12 cellular contexts compared by ENCODE assay signal in the genomic region with DNA sequence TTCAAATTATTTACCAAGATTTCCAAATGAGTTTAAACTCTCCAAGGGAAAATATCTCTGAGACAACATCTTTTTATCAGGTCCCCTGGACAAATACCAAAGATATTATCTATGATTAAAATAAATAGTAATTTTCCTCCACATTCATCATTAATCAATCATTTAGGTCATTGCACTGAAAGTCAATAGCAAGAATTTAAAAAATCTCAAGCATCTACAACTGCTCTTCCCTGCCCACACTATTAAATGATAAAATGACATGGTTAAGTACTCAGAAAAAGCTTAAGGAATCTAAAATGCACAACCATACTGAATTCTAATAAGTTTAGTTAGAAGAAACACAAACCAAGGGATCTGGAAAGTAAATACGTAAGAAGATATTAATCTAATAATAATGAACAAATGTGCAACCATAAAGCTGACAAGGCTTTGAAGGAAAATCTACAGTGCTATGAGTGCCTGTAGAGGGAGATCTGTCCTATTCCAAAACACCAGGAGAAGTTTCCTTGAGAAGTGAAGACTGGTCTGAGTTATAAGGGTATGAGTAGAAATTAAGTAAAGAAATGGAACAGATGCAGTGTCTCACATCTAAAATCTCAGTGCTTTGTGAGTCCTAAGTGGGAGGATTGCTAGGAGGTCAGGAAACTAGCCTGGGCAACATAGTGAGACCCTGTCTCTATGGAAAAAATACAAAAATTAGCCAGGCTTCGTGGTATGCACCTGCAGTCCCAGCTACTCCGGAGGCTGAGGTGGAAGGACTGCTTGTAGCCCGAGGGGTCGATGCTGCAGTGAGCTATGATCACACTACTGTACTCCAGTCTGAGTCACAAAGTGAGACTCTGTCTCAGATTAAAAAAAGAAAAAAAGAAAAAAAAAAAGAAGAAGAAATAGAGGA. TPM values are rescaled to one million over a fixed set of nuclear protein-coding genes. Genes with fewer than 3 reads are reported as not detected.
DNase-seq lines count a peak whose midpoint lies in the region; ATAC-seq, FAIRE-seq and TF ChIP-seq lines count a peak whose summit lies in the region.
"Had no signal": no experiment of that assay in that cellular context is flagged by ENCODE, and none has a peak within 500 bp of the region (broad histone marks: within the 10 kb centered on the region; RNA-seq: fewer than 3 reads in every experiment).

No MANE protein-coding gene starts in this region.

- H3K4me2 ChIP-seq in HepG2 (ENCODE audit: low read depth, low read length) = no peak overlapping the region

- no peak overlapping the region for H3K27ac ChIP-seq in breast epithelium
- H3K27ac ChIP-seq in HepG2 (ENCODE audit: extremely low read length, insufficient read depth, low read length) = no peak overlapping the region
- no peak overlapping the region for H3K27ac ChIP-seq in tibial artery

- H3K4me3 ChIP-seq in breast epithelium (no peak overlapping the region), choroid plexus epithelial cell (ENCODE audit: low read depth, low read length) (no peak overlapping the region), HepG2 (replicated peaks in 1 of 3; ENCODE audit: insufficient read depth in 1 of 3, low read depth in 2 of 3, low read length in 3 of 3) (no peak overlapping the region), tibial artery (no peak overlapping the region)

- ATAC-seq in HepG2 (no peak), HG03342 (IDR thresholded peaks at IDR 0.05; ENCODE audit: unreplicated experiment) (no peak)

- no peak overlapping the region for H2AFZ ChIP-seq in HepG2 (ENCODE audit: low read length)

- TF ChIP-seq CTCF in MCF 10A (IDR thresholded peaks at IDR 0.05; ENCODE audit: unreplicated experiment) = no peak
- TF ChIP-seq CTCF in breast epithelium (IDR thresholded peaks at IDR 0.05) = peak in 1 of 3 donors; percentile 20
- peak; percentile 42 for TF ChIP-seq CTCF in choroid plexus epithelial cell (conservative IDR thresholded peaks at IDR 0.05; ENCODE audit: low read depth, low read length)
- TF ChIP-seq CTCF in HepG2 (CRISPR knock-in tag; IDR thresholded peaks at IDR 0.05) = peak; percentile 18; the same call in 1 of the 2 replicates
- TF ChIP-seq CTCF in tibial artery (IDR thresholded peaks at IDR 0.05) = peak; percentile 16 to 25

- no peaks in the 10 kb centered on the region for H3K27me3 ChIP-seq in breast epithelium
- H3K27me3 ChIP-seq in HepG2 (ENCODE audit: control insufficient read depth in 1 of 2, insufficient read depth in 2 of 2, low read length in 2 of 2) = no peaks in the 10 kb centered on the region; a peak in 1 of 5 replicates
- no peaks in the 10 kb centered on the region for H3K27me3 ChIP-seq in tibial artery

- POLR2A ChIA-PET in MCF 10A (lab: Yijun Ruan, JAX) = interaction anchor here (0.6 to 1.4 kb wide), 4 partner anchors 9 to 454 kb away, joined by 3 to 4 read pairs (median 4); no protein-coding TSS in a partner anchor
- POLR2A ChIA-PET in HepG2 (lab: Yijun Ruan, JAX) = no interaction called here

- 94% methylated on average over 5 of the region's 5 CpGs for WGBS in HepG2 (ENCODE audit: low lambda C conversion rate)

- H3K27ac Mint-ChIP-seq in MCF 10A (ENCODE audit: low read depth, unreplicated experiment) = peak overlapping the region; percentile 39

- no peaks in the 10 kb centered on the region for H3K79me2 ChIP-seq in HepG2 (ENCODE audit: insufficient read depth, low read length)

- peaks cover 7% of the 10 kb centered on the region for H3K36me3 ChIP-seq in breast epithelium
- H3K36me3 ChIP-seq in HepG2 (replicated peaks in 1 of 2; ENCODE audit: control insufficient read depth in 1 of 2, insufficient read depth in 2 of 2, low read length in 2 of 2) = peaks cover 1 to 28% of the 10 kb centered on the region in 2 experiments; a peak in 4 of 5 replicates
- peaks cover 19 to 48% (median 27%) of the 10 kb centered on the region in 3 donors for H3K36me3 ChIP-seq in tibial artery

- H3K9ac ChIP-seq in HepG2 (ENCODE audit: insufficient read depth, low read depth, low read length) = no peak overlapping the region

- FAIRE-seq in HepG2 (lab: Jason Lieb, UNC) = no peak

- H3K9me3 ChIP-seq in breast epithelium (no peaks in the 10 kb centered on the region), HepG2 (ENCODE audit: low read length) (no peaks in the 10 kb centered on the region), tibial artery (no peaks in the 10 kb centered on the region)

- H4K20me1 ChIP-seq in HepG2 (ENCODE audit: insufficient read depth, low read length) = no peaks in the 10 kb centered on the region; the same call in 1 of the 2 replicates

- no peak for TF ChIP-seq EP300 in HepG2 (IDR thresholded peaks at IDR 0.05; ENCODE audit: low read depth in 2 of 2, low read length in 2 of 2)
- no peak for TF ChIP-seq EP300 in HepG2 (CRISPR knock-in tag; IDR thresholded peaks at IDR 0.05; ENCODE audit: borderline replicate concordance)

- H3K4me1 ChIP-seq in breast epithelium (no peaks in the 10 kb centered on the region), HepG2 (ENCODE audit: insufficient read depth, low read length) (no peaks in the 10 kb centered on the region), tibial artery (no peaks in the 10 kb centered on the region)

- BruUV-seq in MCF 10A (replicated peaks; lab: Mats Ljungman, UMichigan) (no TSS peak), HepG2 (replicated peaks; lab: Mats Ljungman, UMichigan) (no TSS peak)

- peaks cover 75% of the 10 kb centered on the region for H3K36me3 Mint-ChIP-seq in MCF 10A (ENCODE audit: insufficient read depth, unreplicated experiment)

- H3K4me3 Mint-ChIP-seq in MCF 10A (ENCODE audit: unreplicated experiment) = no peak overlapping the region

- DNase-seq in MCF 10A (ENCODE audit: unreplicated experiment) = no peak
- no peak for DNase-seq in breast epithelium (ENCODE audit: low spot score in 2 of 2)
- DNase-seq in choroid plexus epithelial cell (ENCODE audit: low read depth) = peak; percentile 53
- no peak for DNase-seq in HepG2 (ENCODE audit: low spot score)
- DNase-seq in tibial artery = no peak
- no peak for DNase-seq in stimulated activated naive CD4-positive, alpha-beta T cell (lab: John Stamatoyannopoulos, UW)
- DNase-seq in T-helper 1 cell = no peak
- DNase-seq: 8988T, activated T-cell treated with anti-CD3 and anti-CD28 coated beads for 4 hours, NCI-H2029, OCI-M1 had no signal

- peaks cover 11% of the 10 kb centered on the region for H3K4me1 Mint-ChIP-seq in MCF 10A (ENCODE audit: insufficient read depth, unreplicated experiment)

- intact Hi-C loops in MCF 10A (cut with micrococcal nuclease) = no loop called here
- intact Hi-C loops in breast epithelium (cut with DNase I; ENCODE audit: low total_unique reads) = no loop called here
- intact Hi-C loops in HepG2 (cut with micrococcal nuclease; ENCODE audit: unreplicated experiment) = no loop called here
- intact Hi-C loops in tibial artery (cut with DNase I; ENCODE audit: low total_unique reads) = no loop called here

- no peak for TF ChIP-seq RAD21 in HepG2 (CRISPR knock-in tag; IDR thresholded peaks at IDR 0.05)

- no peaks in the 10 kb centered on the region for H3K27me3 Mint-ChIP-seq in MCF 10A (ENCODE audit: insufficient read depth, unreplicated experiment)

- TF ChIP-seq POLR2A in breast epithelium (IDR thresholded peaks at IDR 0.05) (no peak), HepG2 (IDR thresholded peaks at IDR 0.05; ENCODE audit: insufficient read depth in 1 of 2, low read depth in 2 of 2, low read length in 2 of 2) (no peak)

- H3K9me3 Mint-ChIP-seq in MCF 10A (ENCODE audit: unreplicated experiment) = no peaks in the 10 kb centered on the region

- in situ Hi-C loops in HepG2 (cut with HindIII; ENCODE audit: extremely low pct_ligation_motif_present, low pct_unique_long_range_greater_than_20kb) = no loop called here

- CTCF ChIA-PET in MCF 10A (lab: Yijun Ruan, JAX) = interaction anchor here (0.8 to 1.4 kb wide), 3 partner anchors 19 to 95 kb away, joined by 3 to 4 read pairs (median 4); partner anchors contain the start of genes ITPR2 and TM7SF3
- CTCF ChIA-PET in HepG2 (lab: Yijun Ruan, JAX; ENCODE audit: low intra/inter-chr PET ratio, low total read pairs) = no interaction called here

RNA-seq across cellular contexts. Expression of gene INTS13, which starts 19.2 kb away (rescaled TPM):
- total RNA-seq in MCF 10A (2022) (64.8 and 67.8 TPM in 2 replicates), breast epithelium (10 to 100 TPM; 20.6 to 23.1 (median 21.9) TPM), HepG2 (2016; rRNA removed; fragmentation: Illumina TruSeq; extraction: Trizol) (43.7 and 62.3 TPM in 2 replicates)
- total RNA-seq in HepG2 (2016; cell fraction: cytosol; rRNA removed; fragmentation: Illumina TruSeq; extraction: Trizol; ENCODE audit: low read depth) = 15.8 and 15.9 TPM in 2 replicates
- total RNA-seq in HepG2 (2016; cell fraction: insoluble cytoplasmic fraction; rRNA removed; fragmentation: Illumina TruSeq; extraction: Trizol) = 47.2 and 64.6 TPM in 2 replicates
- total RNA-seq in HepG2 (2016; cell fraction: membrane; rRNA removed; fragmentation: Illumina TruSeq; extraction: Trizol) = 27.4 and 28.5 TPM in 2 replicates
- 28.7 and 30.6 TPM in 2 replicates for total RNA-seq in HepG2 (2016; cell fraction: nucleus; rRNA removed; fragmentation: Illumina TruSeq; extraction: Trizol)
- 11.4 and 16.3 TPM in 2 replicates for polyA plus RNA-seq in HepG2 (2011; rRNA removed)
- 4.8 and 7.6 TPM in 2 replicates for polyA plus RNA-seq in HepG2 (2011; cell fraction: cytosol; rRNA removed)
- polyA plus RNA-seq in HepG2 (2011; cell fraction: nucleus; rRNA removed) = 5.5 and 7.5 TPM in 2 replicates
- polyA plus RNA-seq in HepG2 (2012) = 20.3 and 21.4 TPM in 2 replicates
- 6.9 and 8.4 TPM in 2 replicates for polyA plus RNA-seq in HepG2 (2016; cell fraction: cytosol; fragmentation: Illumina TruSeq; extraction: Trizol; ENCODE audit: low read depth)
- polyA plus RNA-seq in HepG2 (2016; cell fraction: insoluble cytoplasmic fraction; fragmentation: Illumina TruSeq; extraction: Trizol; ENCODE audit: low read depth) = 56.6 and 67.3 TPM in 2 replicates
- 19.7 and 20.4 TPM in 2 replicates for polyA plus RNA-seq in HepG2 (2016; cell fraction: membrane; fragmentation: Illumina TruSeq; extraction: Trizol; ENCODE audit: low read depth)
- polyA plus RNA-seq in HepG2 (2016; cell fraction: nucleus; fragmentation: Illumina TruSeq; extraction: Trizol; ENCODE audit: insufficient read depth, low read depth) = 33.4 and 38.6 TPM in 2 replicates
- polyA minus RNA-seq in HepG2 (2011; rRNA and poly(A)+ RNA removed; ENCODE audit: low replicate concordance) = 13.8 and 31.5 TPM in 2 replicates
- 21.8 and 31.2 TPM in 2 replicates for polyA minus RNA-seq in HepG2 (2011; cell fraction: cytosol; rRNA and poly(A)+ RNA removed)
- 34.6 TPM in 2 replicates for polyA minus RNA-seq in HepG2 (2011; cell fraction: nucleus; rRNA and poly(A)+ RNA removed)

RNA-seq across cellular contexts. Expression of gene FGFR1OP2, which starts 19.7 kb away (rescaled TPM):
- total RNA-seq in MCF 10A (2022) (40.6 and 44.6 TPM in 2 replicates), breast epithelium (100 to 1,000 TPM in 1 of 3 donors, 10 to 100 TPM in 2; 87.8 to 111 (median 92.5) TPM), HepG2 (2016; rRNA removed; fragmentation: Illumina TruSeq; extraction: Trizol) (38.1 and 47.3 TPM in 2 replicates)
- total RNA-seq in HepG2 (2016; cell fraction: cytosol; rRNA removed; fragmentation: Illumina TruSeq; extraction: Trizol; ENCODE audit: low read depth) = 74.9 and 87.6 TPM in 2 replicates
- 40.6 and 49.8 TPM in 2 replicates for total RNA-seq in HepG2 (2016; cell fraction: insoluble cytoplasmic fraction; rRNA removed; fragmentation: Illumina TruSeq; extraction: Trizol)
- total RNA-seq in HepG2 (2016; cell fraction: membrane; rRNA removed; fragmentation: Illumina TruSeq; extraction: Trizol) = 69.6 and 77.6 TPM in 2 replicates
- 22.8 and 26.2 TPM in 2 replicates for total RNA-seq in HepG2 (2016; cell fraction: nucleus; rRNA removed; fragmentation: Illumina TruSeq; extraction: Trizol)
- 16.7 and 18.3 TPM in 2 replicates for polyA plus RNA-seq in HepG2 (2011; rRNA removed)
- polyA plus RNA-seq in HepG2 (2011; cell fraction: cytosol; rRNA removed) = 12.5 and 15.9 TPM in 2 replicates
- polyA plus RNA-seq in HepG2 (2011; cell fraction: nucleus; rRNA removed) = 13.7 and 17.5 TPM in 2 replicates
- polyA plus RNA-seq in HepG2 (2012) = 24.1 and 27.9 TPM in 2 replicates
- polyA plus RNA-seq in HepG2 (2016; cell fraction: cytosol; fragmentation: Illumina TruSeq; extraction: Trizol; ENCODE audit: low read depth) = 93.1 and 127 TPM in 2 replicates
- polyA plus RNA-seq in HepG2 (2016; cell fraction: insoluble cytoplasmic fraction; fragmentation: Illumina TruSeq; extraction: Trizol; ENCODE audit: low read depth) = 47.7 and 50.5 TPM in 2 replicates
- 64.2 and 76.0 TPM in 2 replicates for polyA plus RNA-seq in HepG2 (2016; cell fraction: membrane; fragmentation: Illumina TruSeq; extraction: Trizol; ENCODE audit: low read depth)
- polyA plus RNA-seq in HepG2 (2016; cell fraction: nucleus; fragmentation: Illumina TruSeq; extraction: Trizol; ENCODE audit: insufficient read depth, low read depth) = 34.1 and 35.2 TPM in 2 replicates
- 9.1 and 14.6 TPM in 2 replicates for polyA minus RNA-seq in HepG2 (2011; rRNA and poly(A)+ RNA removed; ENCODE audit: low replicate concordance)
- 16.0 and 17.1 TPM in 2 replicates for polyA minus RNA-seq in HepG2 (2011; cell fraction: cytosol; rRNA and poly(A)+ RNA removed)
- polyA minus RNA-seq in HepG2 (2011; cell fraction: nucleus; rRNA and poly(A)+ RNA removed) = 42.7 and 50.1 TPM in 2 replicates
